13 cellular contexts compared by ENCODE assay signal in genomic region chr1:23444104-23444533, GRCh38. TPM values are rescaled to one million over a fixed set of nuclear protein-coding genes. Genes with fewer than 3 reads are reported as not detected.
DNase-seq lines count a peak whose midpoint lies in the region; ATAC-seq and TF ChIP-seq lines count a peak whose summit lies in the region.
"Had no signal": no experiment of that assay in that cellular context is flagged by ENCODE, and none has a peak within 500 bp of the region (broad histone marks: within the 10 kb centered on the region; RNA-seq: fewer than 3 reads in every experiment).

No MANE protein-coding gene starts in this region.

- no peak overlapping the region for H3K27ac Mint-ChIP-seq in WTC11
- H3K27ac Mint-ChIP-seq: activated CD4-positive, alpha-beta T cell treated with anti-CD3 and anti-CD28 coated beads for 36 hours; activated naive CD4-positive, alpha-beta T cell treated with anti-CD3 and anti-CD28 coated beads, Interleukin-2, amount 50 U/mL, for 24 hours had no signal

- H3K27me3 ChIP-seq in osteoblast (ENCODE audit: insufficient read depth, low read length) = no peaks in the 10 kb centered on the region

- H3K27me3 Mint-ChIP-seq in WTC11 (ENCODE audit: low read depth) = no peaks in the 10 kb centered on the region
- H3K27me3 Mint-ChIP-seq: activated CD4-positive, alpha-beta T cell treated with anti-CD3 and anti-CD28 coated beads for 36 hours; activated naive CD4-positive, alpha-beta T cell treated with anti-CD3 and anti-CD28 coated beads, Interleukin-2, amount 50 U/mL, for 24 hours had no signal

- ATAC-seq in Right ventricle myocardium inferior (peak; percentile 94), GM18909 (IDR thresholded peaks at IDR 0.05; ENCODE audit: poor library complexity, unreplicated experiment) (no peak), WTC11 (no peak)
- ATAC-seq: activated CD4-positive, alpha-beta T cell treated with anti-CD3 and anti-CD28 coated beads for 36 hours had no signal

- no peak overlapping the region for H3K27ac ChIP-seq in osteoblast (ENCODE audit: low read depth, low read length)
- H3K27ac ChIP-seq: SK-N-MC had no signal

- no peak overlapping the region for H2AFZ ChIP-seq in osteoblast (ENCODE audit: low read length)

- H3K36me3 Mint-ChIP-seq in WTC11 = peaks cover 20% of the 10 kb centered on the region
- H3K36me3 Mint-ChIP-seq: activated naive CD4-positive, alpha-beta T cell treated with anti-CD3 and anti-CD28 coated beads, Interleukin-2, amount 50 U/mL, for 24 hours had no signal

- no peak overlapping the region for H3K4me2 ChIP-seq in osteoblast (ENCODE audit: insufficient read depth, low read length)

- no peak overlapping the region for H3K4me3 Mint-ChIP-seq in WTC11
- H3K4me3 Mint-ChIP-seq: activated CD4-positive, alpha-beta T cell treated with anti-CD3 and anti-CD28 coated beads for 36 hours; activated naive CD4-positive, alpha-beta T cell treated with anti-CD3 and anti-CD28 coated beads, Interleukin-2, amount 50 U/mL, for 24 hours had no signal

- TF ChIP-seq CTCF in fibroblast of pulmonary artery (IDR thresholded peaks at IDR 0.05; ENCODE audit: low read length, missing control alignments) = no peak
- TF ChIP-seq CTCF in osteoblast (IDR thresholded peaks at IDR 0.05; ENCODE audit: extremely low read depth, low read depth, low read length) = no peak
- no peak for TF ChIP-seq CTCF in WTC11 (IDR thresholded peaks at IDR 0.05)

- peaks cover 14% of the 10 kb centered on the region for H3K4me1 ChIP-seq in osteoblast (ENCODE audit: insufficient read depth, low read length)

- peaks cover 14% of the 10 kb centered on the region for H3K36me3 ChIP-seq in osteoblast (ENCODE audit: insufficient read depth, low read length)

- POLR2A ChIA-PET in WTC11 (lab: Charles Lee) = interaction anchor here (1.0 kb wide), 1 partner anchor 15 kb away, joined by 3 read pairs; no protein-coding TSS in a partner anchor

- DNase-seq in Right ventricle myocardium inferior (ENCODE audit: missing footprints) (peak; percentile 76), cardiac septum (ENCODE audit: low spot score) (no peak), fibroblast of pulmonary artery (ENCODE audit: low read depth) (peak; percentile 99), osteoblast (ENCODE audit: insufficient read length, low spot score, missing footprints) (peak; percentile 88), NCI-H2029 (lab: John Stamatoyannopoulos, UW) (no peak), middle frontal gyrus (ENCODE audit: extremely low spot score, low spot score) (no peak), WTC11 (ENCODE audit: low spot score) (no peak)
- DNase-seq: activated CD4-positive, alpha-beta T cell treated with anti-CD3 and anti-CD28 coated beads for 36 hours; GOT3; small intestine had no signal

- peak overlapping the region; percentile 26 for H3K4me3 ChIP-seq in fibroblast of pulmonary artery (replicated peaks; ENCODE audit: low read depth, low read length)
- H3K4me3 ChIP-seq in osteoblast (ENCODE audit: insufficient read depth, low read length) = no peak overlapping the region
- H3K4me3 ChIP-seq: SK-N-MC had no signal

- H4K20me1 ChIP-seq in osteoblast (ENCODE audit: insufficient read depth, low read length) = peaks cover 3% of the 10 kb centered on the region

- no peaks in the 10 kb centered on the region for H3K79me2 ChIP-seq in osteoblast (ENCODE audit: insufficient read depth, low read length)

- no peaks in the 10 kb centered on the region for H3K4me1 Mint-ChIP-seq in WTC11
- H3K4me1 Mint-ChIP-seq: activated CD4-positive, alpha-beta T cell treated with anti-CD3 and anti-CD28 coated beads for 36 hours; activated naive CD4-positive, alpha-beta T cell treated with anti-CD3 and anti-CD28 coated beads, Interleukin-2, amount 50 U/mL, for 24 hours had no signal

- intact Hi-C loops in Right ventricle myocardium inferior (cut with DNase I) = no loop called here
- intact Hi-C loops in cardiac septum (cut with DNase I) = no loop called here

- no peaks in the 10 kb centered on the region for H3K9me3 ChIP-seq in osteoblast (ENCODE audit: low read depth, low read length)

- H3K9me3 Mint-ChIP-seq in WTC11 = no peaks in the 10 kb centered on the region
- H3K9me3 Mint-ChIP-seq: activated naive CD4-positive, alpha-beta T cell treated with anti-CD3 and anti-CD28 coated beads, Interleukin-2, amount 50 U/mL, for 24 hours had no signal

- CTCF ChIA-PET in WTC11 (lab: Charles Lee) = interaction anchor here (1.7 kb wide), 1 partner anchor 53 kb away, joined by 5 read pairs; no protein-coding TSS in a partner anchor

TF ChIP-seq in WTC11, 78 proteins besides CTCF, POLR2A, EP300 and RAD21 (continues in another document):
- TF ChIP-seq STAT6 (CRISPR knock-in tag; conservative IDR thresholded peaks at IDR 0.05; ENCODE audit: low read depth) (no peak), USF1 (CRISPR knock-in tag; IDR thresholded peaks at IDR 0.05) (no peak), CBFB (CRISPR knock-in tag; IDR thresholded peaks at IDR 0.05; ENCODE audit: low read depth) (no peak), NR1H2 (CRISPR knock-in tag; IDR thresholded peaks at IDR 0.05) (no peak), FOXJ3 (CRISPR knock-in tag; IDR thresholded peaks at IDR 0.05; ENCODE audit: borderline replicate concordance) (no peak), OVOL2 (CRISPR knock-in tag; IDR thresholded peaks at IDR 0.05; ENCODE audit: borderline replicate concordance) (no peak), ZNF423 (CRISPR knock-in tag; IDR thresholded peaks at IDR 0.05) (no peak), FOXK1 (CRISPR knock-in tag; IDR thresholded peaks at IDR 0.05) (no peak), AR (CRISPR knock-in tag; IDR thresholded peaks at IDR 0.05) (no peak), ZNF512 (CRISPR knock-in tag; IDR thresholded peaks at IDR 0.05; ENCODE audit: borderline replicate concordance) (no peak), MXD4 (CRISPR knock-in tag; IDR thresholded peaks at IDR 0.05; ENCODE audit: borderline replicate concordance) (no peak)

RNA-seq across cellular contexts. Expression of gene TCEA3, which starts 19.6 kb away (rescaled TPM):
- total RNA-seq in Right ventricle myocardium inferior (73.6 TPM), cardiac septum (46.0 TPM), osteoblast (28.9 and 31.5 TPM in 2 replicates), WTC11 (2021) (0.37 to 0.89 TPM (median 0.73 TPM) in 3 replicates)

RNA-seq across cellular contexts. Expression of gene ASAP3, which starts 39.9 kb away (rescaled TPM):
- 44.3 TPM for total RNA-seq in Right ventricle myocardium inferior
- total RNA-seq in cardiac septum = 30.5 TPM
- total RNA-seq in osteoblast = 107 and 119 TPM in 2 replicates
- 64.5 to 71.2 TPM (median 70.3 TPM) in 3 replicates for total RNA-seq in WTC11 (2021)

Comparison
In these comparisons a context has a peak if more than half of its experiments do, and no peak if none do; other contexts are left out.
1. DNase-seq: peak in Right ventricle myocardium inferior (single experiment), fibroblast of pulmonary artery (single experiment) and osteoblast (single experiment); none in cardiac septum (single experiment), NCI-H2029 (single experiment), middle frontal gyrus (single experiment) and WTC11 (single experiment).
2. RNA of gene TCEA3, which starts 19.6 kb away (total RNA-seq): 73.6 TPM in Right ventricle myocardium inferior (single experiment), 46.0 TPM in cardiac septum (single experiment) and 28.9 to 31.5 TPM in osteoblast; 0.37 to 0.89 TPM in WTC11; every median in the first group is over 10 times any median in the second.